Comparison of ENCODE assay signal across 8 cellular contexts in the genomic region with DNA sequence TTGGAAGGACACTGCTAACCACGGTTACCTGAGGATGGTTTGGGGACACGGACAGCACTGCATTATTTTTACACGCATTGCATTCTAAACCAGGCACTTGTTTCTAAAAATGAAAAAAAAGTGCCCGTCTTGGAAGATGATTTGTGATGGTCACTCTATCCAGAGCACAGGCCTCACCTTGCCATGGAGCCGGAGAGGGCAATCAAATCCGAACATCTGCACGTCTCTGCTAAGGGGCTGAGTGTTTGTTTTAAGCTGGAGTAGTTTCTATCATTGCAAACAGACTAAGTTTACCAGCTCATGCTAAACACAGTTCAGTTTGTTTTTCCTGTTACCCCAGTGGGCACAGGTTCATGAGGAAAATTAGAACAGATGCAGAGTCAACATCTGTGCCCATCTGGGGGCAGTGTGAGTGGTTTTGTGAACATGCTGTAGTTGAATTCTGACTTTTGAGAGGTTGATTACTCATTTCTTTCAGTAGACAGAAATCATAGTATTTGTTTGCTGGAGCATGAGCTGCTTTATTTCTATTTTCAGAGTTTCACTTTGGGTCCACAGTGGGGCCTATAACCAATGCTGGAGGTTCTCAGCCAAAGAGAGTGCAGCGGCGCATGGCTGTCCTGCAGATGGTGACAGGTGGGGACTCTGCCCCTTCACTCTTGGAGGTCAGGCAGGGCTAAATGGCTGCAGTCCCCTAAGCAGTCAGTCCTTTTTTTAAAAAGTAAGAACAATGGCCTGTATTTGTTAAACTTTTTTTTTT.
DNase-seq lines count a peak whose midpoint lies in the region; ATAC-seq and TF ChIP-seq lines count a peak whose summit lies in the region.

No MANE protein-coding gene starts in this region.

- peaks cover 2% of the 10 kb centered on the region for H3K36me3 Mint-ChIP-seq in T-helper 2 cell treated with Interferon-gamma antibody and Interleukin-4, amounts not matched to agents 5 μg/mL and 100 μg/mL, for 36 hours (ENCODE audit: low read depth)

- H3K4me3 Mint-ChIP-seq in T-helper 2 cell treated with Interferon-gamma antibody and Interleukin-4, amounts not matched to agents 5 μg/mL and 100 μg/mL, for 36 hours, result peak overlapping the region; percentile 36

- H3K27me3 Mint-ChIP-seq in T-helper 2 cell treated with Interferon-gamma antibody and Interleukin-4, amounts not matched to agents 5 μg/mL and 100 μg/mL, for 36 hours (ENCODE audit: low read depth), result no peaks in the 10 kb centered on the region

- WGBS in spleen, 5 donors, result 73 to 84% (median 80%) methylated on average over 9 of the region's 9 CpGs

- peak; percentile 42 for ATAC-seq in HG03025 (IDR thresholded peaks at IDR 0.05; ENCODE audit: low FRiP score, unreplicated experiment)

- H3K27me3 ChIP-seq in spleen (replicated peaks in 1 of 7), result no peaks in the 10 kb centered on the region

- peaks cover 57% of the 10 kb centered on the region for H3K4me1 Mint-ChIP-seq in T-helper 2 cell treated with Interferon-gamma antibody and Interleukin-4, amounts not matched to agents 5 μg/mL and 100 μg/mL, for 36 hours (ENCODE audit: low read depth)

- no peaks in the 10 kb centered on the region for H3K36me3 ChIP-seq in spleen

- no peak for TF ChIP-seq POLR2A in spleen (IDR thresholded peaks at IDR 0.05)

- H3K4me3 ChIP-seq in spleen, result no peak overlapping the region

- peak overlapping the region; percentile 72 for H3K27ac Mint-ChIP-seq in T-helper 2 cell treated with Interferon-gamma antibody and Interleukin-4, amounts not matched to agents 5 μg/mL and 100 μg/mL, for 36 hours

- no peak for TF ChIP-seq CTCF in spleen (IDR thresholded peaks at IDR 0.05 in 8 of 11, conservative IDR thresholded peaks at IDR 0.05 in 3 of 11)

- peaks cover 0 to under 1% (median 0%) of the 10 kb centered on the region in 8 donors for H3K9me3 ChIP-seq in spleen

- intact Hi-C loops in spleen (cut with DNase I; ENCODE audit: low total_unique reads), result no loop called here

- peaks cover 39 to 66% (median 51%) of the 10 kb centered on the region in 6 donors for H3K4me1 ChIP-seq in spleen

- peak; percentile 39 for DNase-seq in stimulated activated naive CD4-positive, alpha-beta T cell treated with Interleukin-2 at 50 U/mL for 16 hours (lab: John Stamatoyannopoulos, UW)
- DNase-seq in stimulated activated naive CD4-positive, alpha-beta T cell (lab: John Stamatoyannopoulos, UW), result no peak
- peak; percentile 65 for DNase-seq in T-helper 2 cell treated with Interferon-gamma antibody and Interleukin-4, amounts not matched to agents 5 μg/mL and 100 μg/mL, for 36 hours (ENCODE audit: low spot score)
- DNase-seq in spleen (no peak), ecto neural progenitor cell (ENCODE audit: low spot score) (no peak), kidney glomerular epithelial cell (lab: John Stamatoyannopoulos, UW) (no peak), NCI-H2107 treated with DMSO at 0.1 percent for 48 hours (lab: John Stamatoyannopoulos, UW; ENCODE audit: unreplicated experiment) (no peak)

- peak overlapping the region; percentile 19 to 87 (median 76) for H3K27ac ChIP-seq in spleen

- peaks cover 4% of the 10 kb centered on the region for H3K9me3 Mint-ChIP-seq in T-helper 2 cell treated with Interferon-gamma antibody and Interleukin-4, amounts not matched to agents 5 μg/mL and 100 μg/mL, for 36 hours

Comparison
In these comparisons a context has a peak if more than half of its experiments do, and no peak if none do; other contexts are left out.
1. DNase-seq: peak in stimulated activated naive CD4-positive, alpha-beta T cell treated with Interleukin-2 at 50 U/mL for 16 hours (single experiment) and T-helper 2 cell treated with Interferon-gamma antibody and Interleukin-4, amounts not matched to agents 5 μg/mL and 100 μg/mL, for 36 hours (single experiment); none in stimulated activated naive CD4-positive, alpha-beta T cell (0 of 6), spleen (single experiment), ecto neural progenitor cell (single experiment), kidney glomerular epithelial cell (single experiment) and NCI-H2107 treated with DMSO at 0.1 percent for 48 hours (single experiment).